ENCODE assay signal across 25 cellular contexts in genomic region chr18:62852851-62853250, GRCh38.
DNase-seq lines count a peak whose midpoint lies in the region; ATAC-seq and TF ChIP-seq lines count a peak whose summit lies in the region.
"Had no signal": no experiment of that assay in that cellular context is flagged by ENCODE, and none has a peak within 500 bp of the region (broad histone marks: within the 10 kb centered on the region; RNA-seq: fewer than 3 reads in every experiment).

No MANE protein-coding gene starts in this region.

- TF ChIP-seq POLR2A in HCT116 (IDR thresholded peaks at IDR 0.05; ENCODE audit: borderline replicate concordance, extremely low read depth, insufficient read depth, insufficient read length) = no peak
- TF ChIP-seq POLR2A in uterus (IDR thresholded peaks at IDR 0.05) = no peak

- H3K4me3 ChIP-seq in HCT116 (replicated peaks in 1 of 2; ENCODE audit: low read depth in 1 of 2, low read length in 2 of 2) = no peak overlapping the region
- no peak overlapping the region for H3K4me3 ChIP-seq in uterus
- H3K4me3 ChIP-seq: BLaER1 treated with 17β-estradiol and CSF1 and Interleukin-3, amounts not matched to agents 10 nM and 100 nM; colonic mucosa; upper lobe of right lung had no signal

- CTCF ChIA-PET in HCT116 (lab: Charles Lee) = no interaction called here
- CTCF ChIA-PET in Calu3 (lab: Charles Lee) = no interaction called here

- H3K9ac ChIP-seq in HCT116 (ENCODE audit: low read length) = no peak overlapping the region
- H3K9ac ChIP-seq: BLaER1 treated with 17β-estradiol and CSF1 and Interleukin-3, amounts not matched to agents 10 nM and 100 nM had no signal

- H3K79me2 ChIP-seq in HCT116 (ENCODE audit: insufficient read depth, low read length) = no peaks in the 10 kb centered on the region

- H3K4me2 ChIP-seq in HCT116 (ENCODE audit: low read length) = peak overlapping the region; percentile 16
- H3K4me2 ChIP-seq: BLaER1 treated with 17β-estradiol and CSF1 and Interleukin-3, amounts not matched to agents 10 nM and 100 nM had no signal

- TF ChIP-seq RAD21 in HCT116 (IDR thresholded peaks at IDR 0.05; ENCODE audit: low read depth) = no peak

- H3K4me1 Mint-ChIP-seq in Calu3 (ENCODE audit: low read depth, unreplicated experiment) = peaks cover 18% of the 10 kb centered on the region
- H3K4me1 Mint-ChIP-seq: T-cell had no signal

- peaks cover 8% of the 10 kb centered on the region for H3K36me3 Mint-ChIP-seq in Calu3 (ENCODE audit: insufficient read depth, unreplicated experiment)
- H3K36me3 Mint-ChIP-seq: naive B cell, T-cell had no signal

- H3K27ac Mint-ChIP-seq in Calu3 (ENCODE audit: unreplicated experiment) = no peak overlapping the region
- H3K27ac Mint-ChIP-seq: activated CD4-positive, alpha-beta T cell treated with anti-CD3 and anti-CD28 coated beads for 36 hours; T-cell had no signal

- no peaks in the 10 kb centered on the region for H3K36me3 ChIP-seq in HCT116 (ENCODE audit: control insufficient read depth in 1 of 2, insufficient read depth in 2 of 2, low read length in 2 of 2)
- no peaks in the 10 kb centered on the region for H3K36me3 ChIP-seq in uterus
- H3K36me3 ChIP-seq: colonic mucosa, upper lobe of right lung had no signal

- H3K9me3 ChIP-seq in HCT116 (ENCODE audit: control insufficient read depth in 1 of 2, insufficient read depth in 1 of 2, low read depth in 1 of 2, low read length in 2 of 2) (no peaks in the 10 kb centered on the region), uterus (no peaks in the 10 kb centered on the region)
- H3K9me3 ChIP-seq: BLaER1 treated with 17β-estradiol and CSF1 and Interleukin-3, amounts not matched to agents 10 nM and 100 nM; colonic mucosa; upper lobe of right lung had no signal

- no peak overlapping the region for H3K4me3 Mint-ChIP-seq in Calu3 (ENCODE audit: low read depth, unreplicated experiment)
- H3K4me3 Mint-ChIP-seq: activated CD4-positive, alpha-beta T cell treated with anti-CD3 and anti-CD28 coated beads for 36 hours; naive B cell; T-cell had no signal

- DNase-seq in AG08395 (ENCODE audit: low spot score) (peak; percentile 26), HCT116 (ENCODE audit: low read depth, low spot score) (no peak), kidney tubule cell (ENCODE audit: low spot score) (peak; percentile 30), Calu3 (no peak), uterus (no peak)
- no peak for DNase-seq in effector CD8-positive, alpha-beta T cell (lab: John Stamatoyannopoulos, UW)
- DNase-seq: activated CD4-positive, alpha-beta T cell treated with anti-CD3 and anti-CD28 coated beads for 36 hours; activated gamma-delta T cell; activated T-cell treated with anti-CD3 and anti-CD28 coated beads, Interleukin-2, amount 50 U/mL, for 1 hour; colonic mucosa; head of caudate nucleus; KG1; mesenchymal stem cell; naive B cell; NCI-H1694 treated with DMSO at 0.1 percent for 48 hours; NCI-H2171 treated with DMSO at 0.1 percent for 48 hours; NCI-H524 treated with DMSO at 0.1 percent for 48 hours; nucleus accumbens; SIG-M5; T-cell; upper lobe of right lung had no signal

- POLR2A ChIA-PET in HCT116 (lab: Charles Lee) = no interaction called here

- ATAC-seq in HCT116 (no peak), GM19035 (IDR thresholded peaks at IDR 0.05; ENCODE audit: unreplicated experiment) (no peak)
- ATAC-seq: activated CD4-positive, alpha-beta T cell treated with anti-CD3 and anti-CD28 coated beads for 36 hours; Panc1; T-cell; upper lobe of right lung had no signal

- H3K9me3 Mint-ChIP-seq in Calu3 (ENCODE audit: low read depth, unreplicated experiment) = no peaks in the 10 kb centered on the region
- H3K9me3 Mint-ChIP-seq: naive B cell, T-cell had no signal

- no peak overlapping the region for H2AFZ ChIP-seq in HCT116 (ENCODE audit: low read depth, low read length, poor library complexity, severe bottlenecking)

- BruUV-seq in HCT116 (replicated peaks; lab: Mats Ljungman, UMichigan) (no TSS peak), Calu3 (replicated peaks; lab: Mats Ljungman, UMichigan) (no TSS peak)

- no peaks in the 10 kb centered on the region for H3K27me3 ChIP-seq in HCT116 (ENCODE audit: insufficient read depth, low read length)
- H3K27me3 ChIP-seq in uterus = no peaks in the 10 kb centered on the region
- H3K27me3 ChIP-seq: BLaER1 treated with 17β-estradiol and CSF1 and Interleukin-3, amounts not matched to agents 10 nM and 100 nM; colonic mucosa; upper lobe of right lung had no signal

- intact Hi-C loops in HCT116 (cut with micrococcal nuclease) (no loop called here), Calu3 (cut with micrococcal nuclease; ENCODE audit: unreplicated experiment) (no loop called here), uterus (cut with DNase I; ENCODE audit: low total_unique reads) (no loop called here)

- no peaks in the 10 kb centered on the region for H3K27me3 Mint-ChIP-seq in Calu3 (ENCODE audit: unreplicated experiment)
- H3K27me3 Mint-ChIP-seq: activated CD4-positive, alpha-beta T cell treated with anti-CD3 and anti-CD28 coated beads for 36 hours; naive B cell; T-cell had no signal

- no peaks in the 10 kb centered on the region for H3K9me2 ChIP-seq in HCT116 (ENCODE audit: insufficient read depth)

- TF ChIP-seq CTCF in HCT116 (IDR thresholded peaks at IDR 0.05 in 2 of 3, conservative IDR thresholded peaks at IDR 0.05 in 1 of 3; ENCODE audit: borderline replicate concordance in 1 of 3, insufficient read depth in 1 of 3, low read depth in 2 of 3, low read length in 2 of 3) (no peak), Calu3 (IDR thresholded peaks at IDR 0.05; ENCODE audit: unreplicated experiment) (no peak), uterus (IDR thresholded peaks at IDR 0.05) (no peak)

- H3K27ac ChIP-seq in HCT116 (ENCODE audit: low read depth, low read length) = no peak overlapping the region
- peak overlapping the region; percentile 40 for H3K27ac ChIP-seq in angular gyrus (ENCODE audit: low read depth, low read length)
- H3K27ac ChIP-seq in uterus = no peak overlapping the region
- H3K27ac ChIP-seq: BLaER1 treated with 17β-estradiol and CSF1 and Interleukin-3, amounts not matched to agents 10 nM and 100 nM; colonic mucosa; upper lobe of right lung had no signal

- no peaks in the 10 kb centered on the region for H4K20me1 ChIP-seq in HCT116 (ENCODE audit: insufficient read depth)

- H3K4me1 ChIP-seq in HCT116 (ENCODE audit: control insufficient read depth in 1 of 2, insufficient read depth in 2 of 2, low read length in 2 of 2) = peaks cover 0 to 22% of the 10 kb centered on the region in 2 experiments; a peak in 2 of 4 replicates
- H3K4me1 ChIP-seq in uterus = no peaks in the 10 kb centered on the region
- H3K4me1 ChIP-seq: colonic mucosa, upper lobe of right lung had no signal

- RAD21 ChIA-PET in HCT116 (lab: Charles Lee; ENCODE audit: low non-redundant PET in 1 of 2, low total read pairs in 2 of 2, uncharacterized antibody in 2 of 2, unreplicated experiment in 2 of 2) = no interaction called here

TF ChIP-seq in HCT116, 20 proteins besides CTCF, POLR2A, EP300 and RAD21:
- TF ChIP-seq REST (IDR thresholded peaks at IDR 0.05; ENCODE audit: low read depth) = no peak
- TF ChIP-seq SP1 (IDR thresholded peaks at IDR 0.05; ENCODE audit: low read depth) = no peak
- no peak for TF ChIP-seq MAX (IDR thresholded peaks at IDR 0.05)
- no peak for TF ChIP-seq YY1 (IDR thresholded peaks at IDR 0.05; ENCODE audit: extremely low read depth, insufficient replicate concordance, low read depth, low read length)
- no peak for TF ChIP-seq CBX3 (IDR thresholded peaks at IDR 0.05; ENCODE audit: low read depth)
- no peak for TF ChIP-seq POLR2AphosphoS5 (IDR thresholded peaks at IDR 0.05; ENCODE audit: low read depth, low read length)
- TF ChIP-seq JUND (IDR thresholded peaks at IDR 0.05) = no peak
- no peak for TF ChIP-seq ZFX (IDR thresholded peaks at IDR 0.05)

Comparison
In these comparisons a context has a peak if more than half of its experiments do, and no peak if none do; other contexts are left out.
1. DNase-seq: peak in AG08395 (single experiment) and kidney tubule cell (single experiment); none in HCT116 (single experiment), effector CD8-positive, alpha-beta T cell (single experiment), Calu3 (single experiment) and uterus (0 of 2).